Comparison of ENCODE assay signal across 22 cellular contexts in genomic region chr11:116918925-116919653, GRCh38.
"Had no signal": no experiment of that assay in that cellular context is flagged by ENCODE, and none has a peak within 500 bp of the region (broad histone marks: within the 10 kb centered on the region; RNA-seq: fewer than 3 reads in every experiment).

No MANE protein-coding gene starts in this region.

- H3K27ac ChIP-seq: brain microvascular endothelial cell, epithelial cell of prostate, hepatocyte, left lung, pancreas, thoracic aorta, upper lobe of left lung had no signal

- H3K4me3 Mint-ChIP-seq: activated CD4-positive, alpha-beta T cell treated with anti-CD3 and anti-CD28 coated beads, Interleukin-2, amount 10 ng/mL, durations not matched to agents 24 days and 14 days; activated CD8-positive, alpha-beta T cell treated with anti-CD3 and anti-CD28 coated beads for 36 hours; activated T-helper 17 cell treated with anti-CD3 and anti-CD28 coated beads, Interleukin-2, amount 50 U/mL, for 72 hours; dendritic cell treated with granulocyte-macrophage colony-stimulating factor and Interleukin-4, amounts not matched to agents 40 ng/mL and 50 ng/mL, for 4 days; T-helper 2 cell treated with Interferon-gamma antibody and Interleukin-4, amounts not matched to agents 5 μg/mL and 100 μg/mL, for 36 hours had no signal

- H3K27me3 Mint-ChIP-seq: activated CD4-positive, alpha-beta T cell treated with anti-CD3 and anti-CD28 coated beads, Interleukin-2, amount 10 ng/mL, durations not matched to agents 24 days and 14 days; activated CD8-positive, alpha-beta T cell treated with anti-CD3 and anti-CD28 coated beads for 36 hours; activated T-helper 17 cell treated with anti-CD3 and anti-CD28 coated beads, Interleukin-2, amount 50 U/mL, for 72 hours; dendritic cell treated with granulocyte-macrophage colony-stimulating factor and Interleukin-4, amounts not matched to agents 40 ng/mL and 50 ng/mL, for 4 days; naive thymus-derived CD8-positive, alpha-beta T cell had no signal

- H3K27ac Mint-ChIP-seq: activated CD4-positive, alpha-beta T cell treated with anti-CD3 and anti-CD28 coated beads, Interleukin-2, amount 10 ng/mL, durations not matched to agents 24 days and 14 days; activated CD8-positive, alpha-beta T cell treated with anti-CD3 and anti-CD28 coated beads for 36 hours; dendritic cell treated with granulocyte-macrophage colony-stimulating factor and Interleukin-4, amounts not matched to agents 40 ng/mL and 50 ng/mL, for 4 days; T-helper 2 cell treated with Interferon-gamma antibody and Interleukin-4, amounts not matched to agents 5 μg/mL and 100 μg/mL, for 36 hours had no signal

- H3K9me3 ChIP-seq: left lung, pancreas, thoracic aorta, upper lobe of left lung had no signal

- H2AFZ ChIP-seq: hepatocyte had no signal

- H3K4me3 ChIP-seq: hepatocyte, left lung, pancreas, smooth muscle cell, thoracic aorta, upper lobe of left lung had no signal

- DNase-seq: activated CD4-positive, alpha-beta T cell treated with anti-CD3 and anti-CD28 coated beads, Interleukin-2, amount 10 ng/mL, durations not matched to agents 24 days and 14 days; activated CD4-positive, CD25-positive, alpha-beta regulatory T cell; activated CD8-positive, alpha-beta T cell treated with anti-CD3 and anti-CD28 coated beads for 36 hours; activated naive CD4-positive, alpha-beta T cell; activated T-cell treated with anti-CD3 and anti-CD28 coated beads, Interleukin-2, amount 50 U/mL, for 1 hour; brain microvascular endothelial cell; cerebellar nuclear complex; foreskin fibroblast; kidney; left lung; naive thymus-derived CD8-positive, alpha-beta T cell; pancreas; stimulated activated CD4-positive, alpha-beta T cell treated with anti-CD3 and anti-CD28 coated beads, Interleukin-4, amount 100 ng/mL, for 1 hour; upper lobe of left lung had no signal

- H3K4me1 ChIP-seq: pancreas, upper lobe of left lung had no signal

- H3K36me3 ChIP-seq: brain microvascular endothelial cell, pancreas, thoracic aorta had no signal

- H3K9me3 Mint-ChIP-seq: activated CD4-positive, alpha-beta T cell treated with anti-CD3 and anti-CD28 coated beads, Interleukin-2, amount 10 ng/mL, durations not matched to agents 24 days and 14 days; activated CD8-positive, alpha-beta T cell treated with anti-CD3 and anti-CD28 coated beads for 36 hours; activated T-helper 17 cell treated with anti-CD3 and anti-CD28 coated beads, Interleukin-2, amount 50 U/mL, for 72 hours; dendritic cell treated with granulocyte-macrophage colony-stimulating factor and Interleukin-4, amounts not matched to agents 40 ng/mL and 50 ng/mL, for 4 days; naive thymus-derived CD8-positive, alpha-beta T cell; T-helper 2 cell treated with Interferon-gamma antibody and Interleukin-4, amounts not matched to agents 5 μg/mL and 100 μg/mL, for 36 hours had no signal

- H3K27me3 ChIP-seq: brain microvascular endothelial cell, hepatocyte, left lung, pancreas, upper lobe of left lung had no signal

- ATAC-seq: activated CD8-positive, alpha-beta T cell treated with anti-CD3 and anti-CD28 coated beads for 36 hours; activated T-helper 17 cell treated with anti-CD3 and anti-CD28 coated beads, Interleukin-2, amount 50 U/mL, for 72 hours; left lung; naive thymus-derived CD8-positive, alpha-beta T cell; pancreas; sciatic nerve had no signal

- H3K4me2 ChIP-seq: hepatocyte, smooth muscle cell had no signal
